1 cellular context compared by ENCODE assay signal in the genomic region with DNA sequence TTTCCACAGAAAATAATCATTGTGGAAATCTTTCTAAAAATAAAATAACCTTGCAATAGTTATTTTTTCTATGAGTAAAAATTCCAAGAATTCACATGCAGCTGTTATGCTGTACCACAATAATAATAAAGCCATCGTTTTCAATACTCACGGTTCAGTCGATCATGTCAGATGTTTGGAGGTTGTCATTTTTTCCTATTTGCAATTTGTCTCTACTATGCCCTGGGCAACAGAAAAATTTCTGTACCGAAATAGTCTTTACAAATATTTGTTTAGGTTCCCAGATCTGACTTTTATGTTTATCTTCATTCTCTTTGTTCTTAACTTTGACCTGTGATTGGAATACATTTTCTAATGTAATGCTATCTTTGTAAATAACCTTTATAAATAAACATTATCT.
TF ChIP-seq lines count a peak whose summit lies in the region.

No MANE protein-coding gene starts in this region.

TF ChIP-seq in HepG2, 621 proteins besides CTCF, POLR2A, EP300 and RAD21 (continued from another document):
- TF ChIP-seq, protein P1, sequence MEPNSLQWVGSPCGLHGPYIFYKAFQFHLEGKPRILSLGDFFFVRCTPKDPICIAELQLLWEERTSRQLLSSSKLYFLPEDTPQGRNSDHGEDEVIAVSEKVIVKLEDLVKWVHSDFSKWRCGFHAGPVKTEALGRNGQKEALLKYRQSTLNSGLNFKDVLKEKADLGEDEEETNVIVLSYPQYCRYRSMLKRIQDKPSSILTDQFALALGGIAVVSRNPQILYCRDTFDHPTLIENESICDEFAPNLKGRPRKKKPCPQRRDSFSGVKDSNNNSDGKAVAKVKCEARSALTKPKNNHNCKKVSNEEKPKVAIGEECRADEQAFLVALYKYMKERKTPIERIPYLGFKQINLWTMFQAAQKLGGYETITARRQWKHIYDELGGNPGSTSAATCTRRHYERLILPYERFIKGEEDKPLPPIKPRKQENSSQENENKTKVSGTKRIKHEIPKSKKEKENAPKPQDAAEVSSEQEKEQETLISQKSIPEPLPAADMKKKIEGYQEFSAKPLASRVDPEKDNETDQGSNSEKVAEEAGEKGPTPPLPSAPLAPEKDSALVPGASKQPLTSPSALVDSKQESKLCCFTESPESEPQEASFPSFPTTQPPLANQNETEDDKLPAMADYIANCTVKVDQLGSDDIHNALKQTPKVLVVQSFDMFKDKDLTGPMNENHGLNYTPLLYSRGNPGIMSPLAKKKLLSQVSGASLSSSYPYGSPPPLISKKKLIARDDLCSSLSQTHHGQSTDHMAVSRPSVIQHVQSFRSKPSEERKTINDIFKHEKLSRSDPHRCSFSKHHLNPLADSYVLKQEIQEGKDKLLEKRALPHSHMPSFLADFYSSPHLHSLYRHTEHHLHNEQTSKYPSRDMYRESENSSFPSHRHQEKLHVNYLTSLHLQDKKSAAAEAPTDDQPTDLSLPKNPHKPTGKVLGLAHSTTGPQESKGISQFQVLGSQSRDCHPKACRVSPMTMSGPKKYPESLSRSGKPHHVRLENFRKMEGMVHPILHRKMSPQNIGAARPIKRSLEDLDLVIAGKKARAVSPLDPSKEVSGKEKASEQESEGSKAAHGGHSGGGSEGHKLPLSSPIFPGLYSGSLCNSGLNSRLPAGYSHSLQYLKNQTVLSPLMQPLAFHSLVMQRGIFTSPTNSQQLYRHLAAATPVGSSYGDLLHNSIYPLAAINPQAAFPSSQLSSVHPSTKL (CRISPR knock-in tag; IDR thresholded peaks at IDR 0.05), result peak; percentile 50
- no peak for TF ChIP-seq RBM22 (optimal IDR thresholded peaks at IDR 0.05; ENCODE audit: low read length)
- TF ChIP-seq ZNF253 (CRISPR knock-in tag; IDR thresholded peaks at IDR 0.05; ENCODE audit: borderline replicate concordance), result no peak
- TF ChIP-seq NR2F6 (IDR thresholded peaks at IDR 0.05), result peak; percentile 8; the same call in 1 of the 2 replicates
- TF ChIP-seq NR2F6 (CRISPR knock-in tag; IDR thresholded peaks at IDR 0.05), result no peak
- TF ChIP-seq RARA (CRISPR knock-in tag; IDR thresholded peaks at IDR 0.05), result peak; percentile 26; the same call in 1 of the 2 replicates
- TF ChIP-seq SOX13 (IDR thresholded peaks at IDR 0.05), result no peak
- peak in 1 of 2 experiments; percentile 34; a peak in 1 of 4 replicates for TF ChIP-seq SOX13 (CRISPR knock-in tag; conservative IDR thresholded peaks at IDR 0.05 in 1 of 2, IDR thresholded peaks at IDR 0.05 in 1 of 2)
- TF ChIP-seq, protein P2, sequence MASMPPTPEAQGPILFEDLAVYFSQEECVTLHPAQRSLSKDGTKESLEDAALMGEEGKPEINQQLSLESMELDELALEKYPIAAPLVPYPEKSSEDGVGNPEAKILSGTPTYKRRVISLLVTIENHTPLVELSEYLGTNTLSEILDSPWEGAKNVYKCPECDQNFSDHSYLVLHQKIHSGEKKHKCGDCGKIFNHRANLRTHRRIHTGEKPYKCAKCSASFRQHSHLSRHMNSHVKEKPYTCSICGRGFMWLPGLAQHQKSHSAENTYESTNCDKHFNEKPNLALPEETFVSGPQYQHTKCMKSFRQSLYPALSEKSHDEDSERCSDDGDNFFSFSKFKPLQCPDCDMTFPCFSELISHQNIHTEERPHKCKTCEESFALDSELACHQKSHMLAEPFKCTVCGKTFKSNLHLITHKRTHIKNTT (CRISPR knock-in tag; IDR thresholded peaks at IDR 0.05), result no peak
- TF ChIP-seq, protein P3, sequence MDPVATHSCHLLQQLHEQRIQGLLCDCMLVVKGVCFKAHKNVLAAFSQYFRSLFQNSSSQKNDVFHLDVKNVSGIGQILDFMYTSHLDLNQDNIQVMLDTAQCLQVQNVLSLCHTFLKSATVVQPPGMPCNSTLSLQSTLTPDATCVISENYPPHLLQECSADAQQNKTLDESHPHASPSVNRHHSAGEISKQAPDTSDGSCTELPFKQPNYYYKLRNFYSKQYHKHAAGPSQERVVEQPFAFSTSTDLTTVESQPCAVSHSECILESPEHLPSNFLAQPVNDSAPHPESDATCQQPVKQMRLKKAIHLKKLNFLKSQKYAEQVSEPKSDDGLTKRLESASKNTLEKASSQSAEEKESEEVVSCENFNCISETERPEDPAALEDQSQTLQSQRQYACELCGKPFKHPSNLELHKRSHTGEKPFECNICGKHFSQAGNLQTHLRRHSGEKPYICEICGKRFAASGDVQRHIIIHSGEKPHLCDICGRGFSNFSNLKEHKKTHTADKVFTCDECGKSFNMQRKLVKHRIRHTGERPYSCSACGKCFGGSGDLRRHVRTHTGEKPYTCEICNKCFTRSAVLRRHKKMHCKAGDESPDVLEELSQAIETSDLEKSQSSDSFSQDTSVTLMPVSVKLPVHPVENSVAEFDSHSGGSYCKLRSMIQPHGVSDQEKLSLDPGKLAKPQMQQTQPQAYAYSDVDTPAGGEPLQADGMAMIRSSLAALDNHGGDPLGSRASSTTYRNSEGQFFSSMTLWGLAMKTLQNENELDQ (CRISPR knock-in tag; IDR thresholded peaks at IDR 0.05; ENCODE audit: borderline replicate concordance), result no peak
- TF ChIP-seq, protein P4, sequence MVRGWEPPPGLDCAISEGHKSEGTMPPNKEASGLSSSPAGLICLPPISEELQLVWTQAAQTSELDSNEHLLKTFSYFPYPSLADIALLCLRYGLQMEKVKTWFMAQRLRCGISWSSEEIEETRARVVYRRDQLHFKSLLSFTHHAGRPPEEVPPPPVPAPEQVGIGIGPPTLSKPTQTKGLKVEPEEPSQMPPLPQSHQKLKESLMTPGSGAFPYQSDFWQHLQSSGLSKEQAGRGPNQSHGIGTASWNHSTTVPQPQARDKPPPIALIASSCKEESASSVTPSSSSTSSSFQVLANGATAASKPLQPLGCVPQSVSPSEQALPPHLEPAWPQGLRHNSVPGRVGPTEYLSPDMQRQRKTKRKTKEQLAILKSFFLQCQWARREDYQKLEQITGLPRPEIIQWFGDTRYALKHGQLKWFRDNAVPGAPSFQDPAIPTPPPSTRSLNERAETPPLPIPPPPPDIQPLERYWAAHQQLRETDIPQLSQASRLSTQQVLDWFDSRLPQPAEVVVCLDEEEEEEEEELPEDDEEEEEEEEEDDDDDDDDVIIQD (CRISPR knock-in tag; IDR thresholded peaks at IDR 0.05; ENCODE audit: low read depth), result 0 out of 2 replicates have a peak, but pooled peaks have one; percentile 31
- peak; percentile 33; the same call in 1 of the 2 replicates for TF ChIP-seq ZNF652 (CRISPR knock-in tag; IDR thresholded peaks at IDR 0.05; ENCODE audit: borderline replicate concordance, low read depth)
- peak; percentile 24; the same call in 1 of the 2 replicates for TF ChIP-seq SOX5 (CRISPR knock-in tag; IDR thresholded peaks at IDR 0.05; ENCODE audit: borderline replicate concordance)
- TF ChIP-seq YEATS2 (CRISPR knock-in tag; IDR thresholded peaks at IDR 0.05; ENCODE audit: borderline replicate concordance), result no peak
- no peak for TF ChIP-seq FOXP1 (IDR thresholded peaks at IDR 0.05)
- TF ChIP-seq FOXP1 (CRISPR knock-in tag; IDR thresholded peaks at IDR 0.05), result peak; percentile 39; the same call in 1 of the 2 replicates
- no peak for TF ChIP-seq SOX6 (IDR thresholded peaks at IDR 0.05)
- TF ChIP-seq SOX6 (CRISPR knock-in tag; IDR thresholded peaks at IDR 0.05), result peak; percentile 13; the same call in 1 of the 2 replicates
